In the genomic region with DNA sequence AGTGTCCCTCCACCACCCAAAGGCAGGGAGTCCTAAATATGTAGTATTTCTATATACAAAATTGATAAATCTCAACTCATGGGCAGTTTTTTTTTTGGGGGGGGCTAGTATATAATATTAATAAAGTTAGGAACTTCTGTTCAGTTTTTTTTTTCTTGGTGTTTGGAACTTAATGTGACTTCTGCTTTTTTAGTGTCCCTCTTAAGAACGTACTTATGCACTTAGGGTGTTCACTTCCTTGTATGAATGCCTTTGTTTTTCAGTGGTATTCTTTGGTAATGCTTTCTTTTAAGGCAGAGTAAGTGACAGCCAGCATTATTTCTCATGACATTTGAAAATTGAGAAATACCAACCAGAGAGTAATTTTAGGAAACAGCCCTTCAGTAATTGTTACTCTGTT, we compare ENCODE assay signal across 1 cellular context.
TF ChIP-seq lines count a peak whose summit lies in the region.

No MANE protein-coding gene starts in this region.

TF ChIP-seq in GM12878, 131 proteins besides CTCF, POLR2A, EP300 and RAD21 (continued from another document):
- TF ChIP-seq ZNF384 (IDR thresholded peaks at IDR 0.05; ENCODE audit: borderline replicate concordance, low read depth, low read length) (peak; percentile 42; the same call in 1 of the 2 replicates), CREM (IDR thresholded peaks at IDR 0.05; ENCODE audit: low read depth) (no peak), SIX5 (IDR thresholded peaks at IDR 0.05; ENCODE audit: low read depth, low read length, severe bottlenecking) (no peak), CHD2 (IDR thresholded peaks at IDR 0.05; ENCODE audit: borderline replicate concordance, low read depth, low read length) (no peak), TCF12 (IDR thresholded peaks at IDR 0.05; ENCODE audit: low read depth, low read length) (no peak), CBX5 (IDR thresholded peaks at IDR 0.05; ENCODE audit: low read depth) (no peak), POLR2AphosphoS5 (IDR thresholded peaks at IDR 0.05; ENCODE audit: low read length) (0 out of 2 replicates have a peak, but pooled peaks have one; percentile 23), ZSCAN29 (IDR thresholded peaks at IDR 0.05) (no peak), SPI1 (IDR thresholded peaks at IDR 0.05; ENCODE audit: borderline replicate concordance, insufficient read depth, low read depth, low read length) (peak; percentile 82)
- TF ChIP-seq, protein P1, sequence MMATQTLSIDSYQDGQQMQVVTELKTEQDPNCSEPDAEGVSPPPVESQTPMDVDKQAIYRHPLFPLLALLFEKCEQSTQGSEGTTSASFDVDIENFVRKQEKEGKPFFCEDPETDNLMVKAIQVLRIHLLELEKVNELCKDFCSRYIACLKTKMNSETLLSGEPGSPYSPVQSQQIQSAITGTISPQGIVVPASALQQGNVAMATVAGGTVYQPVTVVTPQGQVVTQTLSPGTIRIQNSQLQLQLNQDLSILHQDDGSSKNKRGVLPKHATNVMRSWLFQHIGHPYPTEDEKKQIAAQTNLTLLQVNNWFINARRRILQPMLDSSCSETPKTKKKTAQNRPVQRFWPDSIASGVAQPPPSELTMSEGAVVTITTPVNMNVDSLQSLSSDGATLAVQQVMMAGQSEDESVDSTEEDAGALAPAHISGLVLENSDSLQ (IDR thresholded peaks at IDR 0.05), result peak; percentile 67
- TF ChIP-seq, protein P2, sequence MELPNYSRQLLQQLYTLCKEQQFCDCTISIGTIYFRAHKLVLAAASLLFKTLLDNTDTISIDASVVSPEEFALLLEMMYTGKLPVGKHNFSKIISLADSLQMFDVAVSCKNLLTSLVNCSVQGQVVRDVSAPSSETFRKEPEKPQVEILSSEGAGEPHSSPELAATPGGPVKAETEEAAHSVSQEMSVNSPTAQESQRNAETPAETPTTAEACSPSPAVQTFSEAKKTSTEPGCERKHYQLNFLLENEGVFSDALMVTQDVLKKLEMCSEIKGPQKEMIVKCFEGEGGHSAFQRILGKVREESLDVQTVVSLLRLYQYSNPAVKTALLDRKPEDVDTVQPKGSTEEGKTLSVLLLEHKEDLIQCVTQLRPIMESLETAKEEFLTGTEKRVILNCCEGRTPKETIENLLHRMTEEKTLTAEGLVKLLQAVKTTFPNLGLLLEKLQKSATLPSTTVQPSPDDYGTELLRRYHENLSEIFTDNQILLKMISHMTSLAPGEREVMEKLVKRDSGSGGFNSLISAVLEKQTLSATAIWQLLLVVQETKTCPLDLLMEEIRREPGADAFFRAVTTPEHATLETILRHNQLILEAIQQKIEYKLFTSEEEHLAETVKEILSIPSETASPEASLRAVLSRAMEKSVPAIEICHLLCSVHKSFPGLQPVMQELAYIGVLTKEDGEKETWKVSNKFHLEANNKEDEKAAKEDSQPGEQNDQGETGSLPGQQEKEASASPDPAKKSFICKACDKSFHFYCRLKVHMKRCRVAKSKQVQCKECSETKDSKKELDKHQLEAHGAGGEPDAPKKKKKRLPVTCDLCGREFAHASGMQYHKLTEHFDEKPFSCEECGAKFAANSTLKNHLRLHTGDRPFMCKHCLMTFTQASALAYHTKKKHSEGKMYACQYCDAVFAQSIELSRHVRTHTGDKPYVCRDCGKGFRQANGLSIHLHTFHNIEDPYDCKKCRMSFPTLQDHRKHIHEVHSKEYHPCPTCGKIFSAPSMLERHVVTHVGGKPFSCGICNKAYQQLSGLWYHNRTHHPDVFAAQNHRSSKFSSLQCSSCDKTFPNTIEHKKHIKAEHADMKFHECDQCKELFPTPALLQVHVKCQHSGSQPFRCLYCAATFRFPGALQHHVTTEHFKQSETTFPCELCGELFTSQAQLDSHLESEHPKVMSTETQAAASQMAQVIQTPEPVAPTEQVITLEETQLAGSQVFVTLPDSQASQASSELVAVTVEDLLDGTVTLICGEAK (IDR thresholded peaks at IDR 0.05; ENCODE audit: borderline replicate concordance), result peak; percentile 85; the same call in 1 of the 2 replicates
